Comparison of ENCODE assay signal across 16 cellular contexts in the genomic region with DNA sequence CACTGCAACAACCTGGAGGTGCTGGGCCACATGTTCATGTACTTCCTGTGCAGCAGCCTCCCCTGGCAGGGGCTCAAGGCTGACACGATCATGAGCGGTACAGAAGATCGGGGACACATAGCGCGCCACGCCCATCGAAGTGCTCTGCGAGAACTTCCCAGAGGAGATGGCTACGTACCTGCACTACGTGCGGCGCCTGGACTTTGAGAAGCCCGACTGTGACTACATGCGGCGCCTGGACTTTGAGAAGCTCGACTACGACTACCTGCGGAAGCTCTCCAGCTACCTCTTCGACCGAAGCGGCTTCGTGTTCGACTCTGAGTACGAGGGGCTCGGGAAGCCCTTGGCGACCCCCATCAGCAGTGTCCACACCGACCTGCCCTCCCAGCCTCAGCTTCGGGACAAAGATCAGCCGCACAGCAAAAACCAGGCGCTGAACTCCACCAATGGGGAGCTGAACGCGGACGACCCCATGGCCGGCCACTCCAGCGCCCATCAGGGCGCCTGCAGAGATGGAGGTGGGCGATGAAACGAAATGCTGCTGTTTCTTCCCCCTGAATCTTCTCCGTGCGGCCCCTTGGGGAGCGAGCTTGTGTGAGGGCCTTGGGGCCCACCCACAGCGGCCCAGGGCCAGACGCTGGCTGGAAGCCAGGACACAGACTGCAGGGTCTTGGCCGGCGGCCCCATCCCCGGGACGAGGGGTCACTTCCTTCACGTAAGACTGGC.
"Had no signal": no experiment of that assay in that cellular context is flagged by ENCODE, and none has a peak within 500 bp of the region (broad histone marks: within the 10 kb centered on the region; RNA-seq: fewer than 3 reads in every experiment).

No MANE protein-coding gene starts in this region.

- H3K27me3 ChIP-seq: adrenal gland, transverse colon had no signal

- H3K9me3 Mint-ChIP-seq: activated naive CD4-positive, alpha-beta T cell treated with anti-CD3 and anti-CD28 coated beads, Interleukin-2, amount 50 U/mL, for 72 hours; activated T-cell treated with anti-CD3 and anti-CD28 coated beads, Interleukin-2, amount 50 U/mL, for 72 hours; natural killer cell treated with Interleukin-12 subunit alpha and Interleukin-12 subunit beta and Interleukin-15 and Interleukin-18, amount 100 ng/mL, for 72 hours; stimulated activated naive CD8-positive, alpha-beta T cell treated with anti-CD3 and anti-CD28 coated beads, Interleukin-15, Interleukin-2, amounts not matched to agents 100 ng/mL and 50 ng/mL, for 24 hours had no signal

- H3K27me3 Mint-ChIP-seq: natural killer cell treated with Interleukin-12 subunit alpha and Interleukin-12 subunit beta and Interleukin-15 and Interleukin-18, amount 100 ng/mL, for 72 hours; stimulated activated naive CD8-positive, alpha-beta T cell treated with anti-CD3 and anti-CD28 coated beads, Interleukin-15, Interleukin-2, amounts not matched to agents 100 ng/mL and 50 ng/mL, for 24 hours had no signal

- H3K4me3 Mint-ChIP-seq: activated T-cell treated with anti-CD3 and anti-CD28 coated beads, Interleukin-2, amount 50 U/mL, for 72 hours; mesothelial cell of epicardium; natural killer cell treated with Interleukin-12 subunit alpha and Interleukin-12 subunit beta and Interleukin-15 and Interleukin-18, amount 100 ng/mL, for 72 hours; stimulated activated naive CD8-positive, alpha-beta T cell treated with anti-CD3 and anti-CD28 coated beads, Interleukin-15, Interleukin-2, amounts not matched to agents 100 ng/mL and 50 ng/mL, for 24 hours had no signal

- H3K27ac Mint-ChIP-seq: activated naive CD4-positive, alpha-beta T cell treated with anti-CD3 and anti-CD28 coated beads, Interleukin-2, amount 50 U/mL, for 72 hours; activated T-cell treated with anti-CD3 and anti-CD28 coated beads, Interleukin-2, amount 50 U/mL, for 72 hours; mesothelial cell of epicardium; natural killer cell treated with Interleukin-12 subunit alpha and Interleukin-12 subunit beta and Interleukin-15 and Interleukin-18, amount 100 ng/mL, for 72 hours; stimulated activated naive CD8-positive, alpha-beta T cell treated with anti-CD3 and anti-CD28 coated beads, Interleukin-15, Interleukin-2, amounts not matched to agents 100 ng/mL and 50 ng/mL, for 24 hours had no signal

- DNase-seq: activated CD4-positive, alpha-beta T cell treated with anti-CD3 and anti-CD28 coated beads, Interleukin-2, amount 50 U/mL, for 1 hour; activated CD4-positive, CD25-positive, alpha-beta regulatory T cell treated with anti-CD3 and anti-CD28 coated beads, Interleukin-2, amount 50 U/mL, for 72 hours; activated effector memory CD4-positive, alpha-beta T cell treated with anti-CD3 and anti-CD28 coated beads, Interleukin-2, amount 50 U/mL, for 16 hours; activated T-cell treated with anti-CD3 and anti-CD28 coated beads, Interleukin-2, amount 50 U/mL, for 72 hours; stimulated activated CD4-positive, alpha-beta T cell treated with anti-CD3 and anti-CD28 coated beads, Interleukin-15, amount 100 ng/mL, for 24 hours; stimulated activated CD4-positive, alpha-beta T cell treated with anti-CD3 and anti-CD28 coated beads, Interleukin-2, amount 100 ng/mL, for 48 hours; T-helper 1 cell; transverse colon had no signal

- H3K4me1 Mint-ChIP-seq: mesothelial cell of epicardium had no signal

- H3K27ac ChIP-seq: adrenal gland, transverse colon, VCaP had no signal

- H3K9me3 ChIP-seq: adrenal gland, transverse colon had no signal

- H3K4me3 ChIP-seq: adrenal gland, lung, skin epidermis, transverse colon had no signal

- H3K4me1 ChIP-seq: adrenal gland, transverse colon had no signal
